8 cellular contexts compared by ENCODE assay signal in genomic region chr1:115807723-115808122, GRCh38. TPM values are rescaled to one million over a fixed set of nuclear protein-coding genes. Genes with fewer than 3 reads are reported as not detected.
DNase-seq lines count a peak whose midpoint lies in the region; ATAC-seq, FAIRE-seq and TF ChIP-seq lines count a peak whose summit lies in the region.

No MANE protein-coding gene starts in this region.

- H3K4me1 ChIP-seq in H1 (replicated peaks in 1 of 4; ENCODE audit: control insufficient read depth in 3 of 4, insufficient read depth in 4 of 4, low read length in 3 of 4) (peaks cover 0 to 6% (median under 1%) of the 10 kb centered on the region in 4 experiments; a peak in 1 of 7 replicates), thyroid gland (no peaks in the 10 kb centered on the region)

- no peaks in the 10 kb centered on the region for H3K36me3 ChIP-seq in H1 (ENCODE audit: control insufficient read depth in 2 of 4, insufficient read depth in 4 of 4, low read length in 3 of 4)
- H3K36me3 ChIP-seq in thyroid gland = no peaks in the 10 kb centered on the region

- 29% methylated on average over 2 of the region's 2 CpGs; no CpG with 5 or more reads in 1 of the 2 experiments for WGBS in H1 (ENCODE audit: extremely low coverage in 1 of 2, insufficient coverage in 1 of 2, insufficient read length in 1 of 2, insufficient replicate concordance in 2 of 2, low coverage in 1 of 2, low lambda C conversion rate in 2 of 2, missing lambda C conversion rate in 1 of 2), 2 experiments
- 0 to 2% methylated on average over 2 of the region's 2 CpGs for WGBS in thyroid gland, 2 donors

- H2BK5ac ChIP-seq in H1 (ENCODE audit: low read depth, low read length) = no peak overlapping the region

- H2BK20ac ChIP-seq in H1 (ENCODE audit: low read length) = no peak overlapping the region

- no peak overlapping the region for H3K18ac ChIP-seq in H1 (ENCODE audit: extremely low read depth, low read length)

- no peak overlapping the region for H3K27ac Mint-ChIP-seq in Calu3 (ENCODE audit: unreplicated experiment)

- intact Hi-C loops in Calu3 (cut with micrococcal nuclease; ENCODE audit: unreplicated experiment) = loop anchor here (1.0 kb wide), 2 partner anchors 174 to 213 kb away; no protein-coding TSS in a partner anchor
- intact Hi-C loops in thyroid gland (cut with DNase I) = loop anchor here (5.0 kb wide), 1 partner anchor 175 kb away; no protein-coding TSS in a partner anchor

- H3K14ac ChIP-seq in H1 (ENCODE audit: insufficient read length) = no peak overlapping the region

- H2BK120ac ChIP-seq in H1 (replicated peaks; ENCODE audit: low read depth, low read length) = no peak overlapping the region

- H3K79me2 ChIP-seq in H1 (ENCODE audit: control insufficient read depth in 1 of 2, insufficient read depth in 2 of 2, low read length in 2 of 2) = no peaks in the 10 kb centered on the region

- H4K8ac ChIP-seq in H1 (ENCODE audit: extremely low read depth, insufficient read depth, low read length) = no peak overlapping the region

- H2BK15ac ChIP-seq in H1 (ENCODE audit: low read length) = no peak overlapping the region

- no peaks in the 10 kb centered on the region for H3K27me3 Mint-ChIP-seq in Calu3 (ENCODE audit: unreplicated experiment)

- H3K9me3 ChIP-seq in H1 (ENCODE audit: insufficient read depth in 2 of 2, low read depth in 1 of 2, low read length in 1 of 2) = no peaks in the 10 kb centered on the region; a peak in 2 of 4 replicates
- H3K9me3 ChIP-seq in thyroid gland = no peaks in the 10 kb centered on the region

- ATAC-seq in GM21381 (IDR thresholded peaks at IDR 0.05; ENCODE audit: unreplicated experiment) = peak; percentile 61

- peak; percentile 75 to 83 for TF ChIP-seq RAD21 in H1 (IDR thresholded peaks at IDR 0.05 in 1 of 2, conservative IDR thresholded peaks at IDR 0.05 in 1 of 2; ENCODE audit: low read depth in 2 of 2, low read length in 2 of 2)

- no peak overlapping the region for H3K4me3 Mint-ChIP-seq in Calu3 (ENCODE audit: low read depth, unreplicated experiment)

- H3K23ac ChIP-seq in H1 (ENCODE audit: insufficient read length) = no peak overlapping the region

- H3K36me3 Mint-ChIP-seq in Calu3 (ENCODE audit: insufficient read depth, unreplicated experiment) = no peaks in the 10 kb centered on the region

- H3K27me3 ChIP-seq in H1 (replicated peaks in 1 of 4; ENCODE audit: control insufficient read depth in 3 of 4, extremely low read depth in 1 of 4, insufficient read depth in 3 of 4, low read length in 3 of 4) (no peaks in the 10 kb centered on the region), thyroid gland (no peaks in the 10 kb centered on the region)

- no peak overlapping the region for H3K27ac ChIP-seq in H1 (ENCODE audit: low read depth, low read length)
- no peak overlapping the region for H3K27ac ChIP-seq in thyroid gland

- FAIRE-seq in H1 (lab: Jason Lieb, UNC) = peak; percentile 92

- no TSS peak for BruUV-seq in Calu3 (replicated peaks; lab: Mats Ljungman, UMichigan)

- CTCF ChIA-PET in Calu3 (lab: Charles Lee) = interaction anchor here (0.8 to 2.0 kb wide), 3 partner anchors 138 to 213 kb away, joined by 3 to 18 read pairs (median 3); no protein-coding TSS in a partner anchor
- CTCF ChIA-PET in H1 (lab: Charles Lee; ENCODE audit: partially characterized antibody) = interaction anchor here (0.6 to 1.8 kb wide), 10 partner anchors 10 to 213 kb away, joined by 3 to 10 read pairs (median 3); no protein-coding TSS in a partner anchor

- no peaks in the 10 kb centered on the region for H4K20me1 ChIP-seq in H1 (replicated peaks in 1 of 2; ENCODE audit: control insufficient read depth in 1 of 2, insufficient read depth in 2 of 2, low read length in 2 of 2)

- no peak overlapping the region for H3K4me2 ChIP-seq in H1 (ENCODE audit: insufficient read depth in 1 of 2, low read depth in 2 of 2, low read length in 2 of 2)

- H3K9me3 Mint-ChIP-seq in Calu3 (ENCODE audit: low read depth, unreplicated experiment) = no peaks in the 10 kb centered on the region

- H3K9ac ChIP-seq in H1 (replicated peaks in 1 of 4; ENCODE audit: extremely low read depth in 1 of 4, low read depth in 3 of 4, low read length in 3 of 4) = no peak overlapping the region

- H3K4me3 ChIP-seq in H1 (ENCODE audit: extremely low read depth in 1 of 4, insufficient read depth in 2 of 4, low read depth in 3 of 4, low read length in 4 of 4) = no peak overlapping the region
- H3K4me3 ChIP-seq in thyroid gland (replicated peaks in 1 of 3) = no peak overlapping the region

- H4K91ac ChIP-seq in H1 (replicated peaks; ENCODE audit: insufficient read length, low read length) = no peak overlapping the region

- H3K56ac ChIP-seq in H1 (replicated peaks; ENCODE audit: insufficient read length, low read depth, low read length) = no peak overlapping the region

- TF ChIP-seq CTCF in Calu3 (IDR thresholded peaks at IDR 0.05; ENCODE audit: unreplicated experiment) = peak; percentile 43
- peak in 2 of 3 experiments; percentile 66 to 76; a peak in 3 of 4 replicates for TF ChIP-seq CTCF in H1 (IDR thresholded peaks at IDR 0.05; ENCODE audit: control extremely low read depth in 1 of 3, insufficient read depth in 1 of 3, low read depth in 1 of 3, low read length in 3 of 3)
- peak; percentile 39 to 70 (median 58) for TF ChIP-seq CTCF in thyroid gland (IDR thresholded peaks at IDR 0.05)

- no peak overlapping the region for H3K4ac ChIP-seq in H1 (replicated peaks; ENCODE audit: insufficient read length, low read depth, low read length)

- H3K23me2 ChIP-seq in H1 (ENCODE audit: low read depth, low read length) = no peaks in the 10 kb centered on the region

- H2AFZ ChIP-seq in H1 (ENCODE audit: low read length) = peak overlapping the region; percentile 89; the same call in 1 of the 2 replicates

- no peak overlapping the region for H2AK5ac ChIP-seq in H1 (ENCODE audit: low read depth, low read length)

- DNase-seq in Calu3 = peak; percentile 68
- peak; percentile 25 for DNase-seq in NCI-H128 (lab: John Stamatoyannopoulos, UW; ENCODE audit: unreplicated experiment)
- DNase-seq in SKM-1 treated with dmso at 0.1 percent for 144 hours (lab: John Stamatoyannopoulos, UW; ENCODE audit: unreplicated experiment) = peak; percentile 79
- peak in 1 of 2 experiments; percentile 70 for DNase-seq in H1 (ENCODE audit: low read depth in 1 of 2, low spot score in 2 of 2)
- DNase-seq in lung microvascular endothelial cell (ENCODE audit: low read depth in 2 of 2) = peak; percentile 69 to 76
- peak; percentile 57 for DNase-seq in thyroid gland
- no peak for DNase-seq in UCSD-AML1 (lab: John Stamatoyannopoulos, UW; ENCODE audit: unreplicated experiment)

- no peak for TF ChIP-seq POLR2A in H1 (IDR thresholded peaks at IDR 0.05; ENCODE audit: control extremely low read depth in 1 of 2, low read depth in 2 of 2, low read length in 2 of 2)
- TF ChIP-seq POLR2A in thyroid gland (IDR thresholded peaks at IDR 0.05) = no peak

- TF ChIP-seq EP300 in H1 (IDR thresholded peaks at IDR 0.05; ENCODE audit: borderline replicate concordance in 1 of 2, low read depth in 2 of 2, low read length in 2 of 2) = no peak

- H2BK12ac ChIP-seq in H1 (ENCODE audit: low read depth, low read length) = no peak overlapping the region

- H3K79me1 ChIP-seq in H1 (ENCODE audit: low read depth, low read length) = no peaks in the 10 kb centered on the region

- peaks cover 14% of the 10 kb centered on the region for H3K4me1 Mint-ChIP-seq in Calu3 (ENCODE audit: low read depth, unreplicated experiment)

- POLR2A ChIA-PET in H1 (lab: Charles Lee; ENCODE audit: partially characterized antibody) = no interaction called here

- H4K5ac ChIP-seq in H1 (ENCODE audit: insufficient read length, low read depth, low read length) = no peak overlapping the region

TF ChIP-seq in H1, 55 proteins besides CTCF, POLR2A, EP300 and RAD21 (continues in another document):
- TF ChIP-seq SIX5 (IDR thresholded peaks at IDR 0.05; ENCODE audit: low read depth, low read length) (no peak), GABPA (IDR thresholded peaks at IDR 0.05; ENCODE audit: borderline replicate concordance, insufficient read depth, low read length) (no peak)

RNA-seq across cellular contexts. Expression of gene NHLH2, which starts 33.2 kb away (rescaled TPM):
- not detected in 2 replicates for total RNA-seq in Calu3 (2022)
- 1.0 and 1.1 TPM in 2 replicates for total RNA-seq in H1 (2021; fragmentation: NEBNext Ultra II Directional; extraction: Animal tissue kit (Norgen Biotek cat#: 25700))
- polyA plus RNA-seq in H1 (2011; rRNA removed) = 0.89 and 0.92 TPM in 2 replicates
- 1.7 TPM for polyA plus RNA-seq in H1 (2011; cell fraction: cytosol; rRNA removed)
- polyA plus RNA-seq in H1 (2011; cell fraction: nucleus; rRNA removed) = 2.1 TPM
- 0.97 to 1.7 TPM (median 1.2 TPM) in 4 replicates for polyA plus RNA-seq in H1 (2012, experiment 1 of 2)
- 0.66 TPM for polyA plus RNA-seq in H1 (2012, experiment 2 of 2)
- 1.5 TPM for polyA plus RNA-seq in H1 (2013, experiment 1 of 2)
- 1.7 TPM for polyA plus RNA-seq in H1 (2013, experiment 2 of 2)
- polyA minus RNA-seq in H1 (2011; rRNA and poly(A)+ RNA removed) = 0.10 and 0.13 TPM in 2 replicates
- 1.3 TPM for polyA minus RNA-seq in H1 (2011; cell fraction: cytosol; rRNA and poly(A)+ RNA removed)
- polyA minus RNA-seq in H1 (2011; cell fraction: nucleus; rRNA and poly(A)+ RNA removed) = 3.8 TPM
- total RNA-seq in lung microvascular endothelial cell = under 0.01 TPM in 1 of 2 replicates, not detected in the other
- total RNA-seq in thyroid gland = not detected

RNA-seq across cellular contexts. Expression of gene CASQ2, which starts 39.2 kb away (rescaled TPM):
- total RNA-seq in Calu3 (2022) (not detected in 2 replicates), lung microvascular endothelial cell (not detected in 2 replicates), thyroid gland (1 to 10 TPM; 1.1 to 3.9 (median 1.5) TPM)
- not detected in 2 replicates for total RNA-seq in H1 (2021; fragmentation: NEBNext Ultra II Directional; extraction: Animal tissue kit (Norgen Biotek cat#: 25700))
- polyA plus RNA-seq in H1 (2011; rRNA removed) = not detected in 2 replicates
- not detected for polyA plus RNA-seq in H1 (2011; cell fraction: cytosol; rRNA removed)
- not detected for polyA plus RNA-seq in H1 (2011; cell fraction: nucleus; rRNA removed)
- not detected in 4 replicates for polyA plus RNA-seq in H1 (2012, experiment 1 of 2)
- polyA plus RNA-seq in H1 (2012, experiment 2 of 2) = not detected
- polyA plus RNA-seq in H1 (2013, experiment 1 of 2) = not detected
- not detected for polyA plus RNA-seq in H1 (2013, experiment 2 of 2)
- polyA minus RNA-seq in H1 (2011; rRNA and poly(A)+ RNA removed) = not detected in 2 replicates
- polyA minus RNA-seq in H1 (2011; cell fraction: cytosol; rRNA and poly(A)+ RNA removed) = not detected
- polyA minus RNA-seq in H1 (2011; cell fraction: nucleus; rRNA and poly(A)+ RNA removed) = not detected
